ENCODE assay signal across 1 cellular context in the genomic region with DNA sequence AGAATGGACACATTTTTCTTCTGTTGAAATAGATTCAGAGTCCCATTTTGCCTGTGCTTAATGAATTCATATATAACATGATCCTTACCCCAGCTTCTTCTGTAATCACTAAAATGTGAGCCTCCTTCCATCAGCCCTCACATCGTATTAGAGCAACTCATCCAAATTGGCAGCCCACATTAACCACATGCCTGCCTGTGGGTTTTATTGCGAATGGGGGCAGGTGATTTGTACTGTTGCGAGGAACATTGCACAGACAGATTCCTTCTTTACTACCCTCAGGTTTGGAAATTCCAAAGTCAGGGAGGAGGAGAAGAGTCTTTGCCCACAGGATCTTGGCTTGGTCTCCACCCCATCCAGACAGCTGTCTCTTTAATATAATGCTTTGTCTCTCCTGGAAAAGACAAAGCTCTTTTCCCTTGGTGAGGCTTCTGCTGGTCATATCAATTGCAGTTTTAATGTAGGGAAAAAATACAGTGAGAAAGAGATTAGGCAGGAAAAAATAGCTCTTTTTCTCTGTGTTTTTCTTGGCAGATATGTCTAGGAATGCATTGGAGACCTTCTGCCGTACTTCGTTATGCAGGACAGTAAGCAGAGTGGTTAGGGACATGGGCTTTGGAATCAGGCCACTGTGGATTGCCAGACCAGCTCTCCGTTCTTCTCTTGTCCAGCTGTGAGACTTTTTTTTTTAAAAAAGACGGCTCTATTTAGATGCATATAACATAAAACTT.
TF ChIP-seq lines count a peak whose summit lies in the region.

No MANE protein-coding gene starts in this region.

TF ChIP-seq in IMR-90, 13 proteins besides CTCF, POLR2A, EP300 and RAD21 (continued from another document):
- no peak for TF ChIP-seq ELK1 (IDR thresholded peaks at IDR 0.05; ENCODE audit: borderline replicate concordance, low read depth, low read length)
